9 cellular contexts compared by ENCODE assay signal in genomic region chr1:27632387-27633297, GRCh38. TPM values are rescaled to one million over a fixed set of nuclear protein-coding genes. Genes with fewer than 3 reads are reported as not detected.
DNase-seq lines count a peak whose midpoint lies in the region; ATAC-seq lines count a peak whose summit lies in the region.
"Had no signal": no experiment of that assay in that cellular context is flagged by ENCODE, and none has a peak within 500 bp of the region (broad histone marks: within the 10 kb centered on the region; RNA-seq: fewer than 3 reads in every experiment).

No MANE protein-coding gene starts in this region.

- H2BK120ac ChIP-seq in neuronal stem cell (ENCODE audit: low read depth, low read length): no peak overlapping the region

- H3K4me3 ChIP-seq in neuronal stem cell (ENCODE audit: low read length in 2 of 2) (no peak overlapping the region), H7 (ENCODE audit: insufficient read depth, low read depth, low read length) (no peak overlapping the region)

- H3K9ac ChIP-seq in neuronal stem cell (ENCODE audit: low read depth, low read length, poor library complexity): no peak overlapping the region

- no peak overlapping the region for H2AK5ac ChIP-seq in neuronal stem cell (ENCODE audit: low read depth, low read length)

- intact Hi-C loops in head of caudate nucleus (cut with DNase I): no loop called here

- H3K9me3 ChIP-seq in neuronal stem cell (replicated peaks in 1 of 2; ENCODE audit: control insufficient read depth in 2 of 2, insufficient read depth in 1 of 2, low read depth in 1 of 2, low read length in 2 of 2): no peaks in the 10 kb centered on the region

- no peak overlapping the region for H4K8ac ChIP-seq in neuronal stem cell (ENCODE audit: low read depth, low read length)

- H3K27ac ChIP-seq in neuronal stem cell (replicated peaks; ENCODE audit: low read length): no peak overlapping the region

- no peak overlapping the region for H3K23ac ChIP-seq in neuronal stem cell (ENCODE audit: low read depth, low read length, poor library complexity)

- no CpG with 5 or more reads among the region's 14 CpGs for WGBS in neuronal stem cell (ENCODE audit: extremely low coverage in 2 of 2, insufficient read length in 2 of 2, insufficient replicate concordance in 1 of 2), 2 donors

- H3K18ac ChIP-seq in neuronal stem cell (ENCODE audit: low read length): peak overlapping the region; percentile 9

- no peak overlapping the region for H2BK15ac ChIP-seq in neuronal stem cell (ENCODE audit: low read length)

- H3K27me3 ChIP-seq in neuronal stem cell (ENCODE audit: control insufficient read depth in 3 of 3, insufficient read depth in 3 of 3, low read depth in 1 of 3, low read length in 3 of 3) (peaks cover 0 to 36% (median 15%) of the 10 kb centered on the region in 3 experiments), H7 (ENCODE audit: control insufficient read depth, insufficient read depth, low read length) (peaks cover 26% of the 10 kb centered on the region)

- H3K79me1 ChIP-seq in neuronal stem cell (ENCODE audit: low read depth, low read length): no peaks in the 10 kb centered on the region

- no peak overlapping the region for H2AFZ ChIP-seq in neuronal stem cell (ENCODE audit: low read length)

- H3K4ac ChIP-seq in neuronal stem cell (ENCODE audit: low read length): no peak overlapping the region

- H3K4me2 ChIP-seq in neuronal stem cell (ENCODE audit: insufficient read depth, low read length, poor library complexity, severe bottlenecking): no peak overlapping the region

- no peak overlapping the region for H3K14ac ChIP-seq in neuronal stem cell (ENCODE audit: low read length)

- H2BK5ac ChIP-seq in neuronal stem cell (ENCODE audit: low read length): no peak overlapping the region

- no peak overlapping the region for H2BK12ac ChIP-seq in neuronal stem cell (ENCODE audit: low read length)

- H3K4me1 ChIP-seq in neuronal stem cell (ENCODE audit: control insufficient read depth in 2 of 2, insufficient read depth in 1 of 2, low read depth in 1 of 2, low read length in 2 of 2): peaks cover 1 to 26% of the 10 kb centered on the region in 2 donors

- DNase-seq in activated T-helper 9 cell treated with anti-CD3 and anti-CD28 coated beads, Interleukin-2, amount 50 U/mL, for 16 hours (ENCODE audit: low read depth): peak; percentile 37
- DNase-seq in neuronal stem cell (ENCODE audit: low spot score): no peak
- DNase-seq in H7: no peak
- no peak for DNase-seq in Kasumi-1 (lab: John Stamatoyannopoulos, UW)
- DNase-seq in head of caudate nucleus: no peak

- H4K91ac ChIP-seq in neuronal stem cell (ENCODE audit: low read depth, low read length, poor library complexity): no peak overlapping the region

- H3K36me3 ChIP-seq in neuronal stem cell (replicated peaks in 1 of 2; ENCODE audit: control insufficient read depth in 2 of 2, insufficient read depth in 2 of 2, low read length in 2 of 2) (no peaks in the 10 kb centered on the region), H7 (replicated peaks; ENCODE audit: control insufficient read depth, insufficient read depth, low read length) (no peaks in the 10 kb centered on the region)

- ATAC-seq in GM19043 (IDR thresholded peaks at IDR 0.05; ENCODE audit: low read depth, unreplicated experiment) (peak; percentile 34), HG03439 (IDR thresholded peaks at IDR 0.05; ENCODE audit: unreplicated experiment) (peak; percentile 25), GM21526 (IDR thresholded peaks at IDR 0.05; ENCODE audit: low FRiP score, unreplicated experiment) (no peak)
- ATAC-seq: Panc1 had no signal

RNA-seq across cellular contexts. Expression of gene FGR, which starts 2.3 kb away (rescaled TPM):
- 0.03 TPM for polyA plus RNA-seq in neuronal stem cell (2013, experiment 1 of 2)
- polyA plus RNA-seq in neuronal stem cell (2013, experiment 2 of 2): 0.01 TPM
- total RNA-seq in H7 (2014; rRNA removed; shearing (Covaris generic)): 0.07 and 0.30 TPM in 2 replicates

RNA-seq across cellular contexts. Expression of gene AHDC1, which starts 28.7 kb away (rescaled TPM):
- polyA plus RNA-seq in neuronal stem cell (2013, experiment 1 of 2): 22.9 TPM
- polyA plus RNA-seq in neuronal stem cell (2013, experiment 2 of 2): 22.9 TPM
- 8.8 and 11.2 TPM in 2 replicates for total RNA-seq in H7 (2014; rRNA removed; shearing (Covaris generic))

RNA-seq across cellular contexts. Expression of gene IFI6, which starts 39.4 kb away (rescaled TPM):
- 19.2 TPM for polyA plus RNA-seq in neuronal stem cell (2013, experiment 1 of 2)
- 19.4 TPM for polyA plus RNA-seq in neuronal stem cell (2013, experiment 2 of 2)
- 3.3 and 5.8 TPM in 2 replicates for total RNA-seq in H7 (2014; rRNA removed; shearing (Covaris generic))
